Comparison of ENCODE assay signal across 8 cellular contexts in genomic region chr13:30739646-30740642, GRCh38. TPM values are rescaled to one million over a fixed set of nuclear protein-coding genes. Genes with fewer than 3 reads are reported as not detected.
DNase-seq lines count a peak whose midpoint lies in the region; ATAC-seq, FAIRE-seq and TF ChIP-seq lines count a peak whose summit lies in the region.

No MANE protein-coding gene starts in this region.

- H3K36me3 ChIP-seq in GM12878 (ENCODE audit: control insufficient read depth in 2 of 2, insufficient read depth in 2 of 2, low read length in 1 of 2), result peaks cover 0 to under 1% of the 10 kb centered on the region in 2 experiments; a peak in 1 of 4 replicates
- H3K36me3 ChIP-seq in neuronal stem cell (replicated peaks in 1 of 2; ENCODE audit: control insufficient read depth in 2 of 2, insufficient read depth in 2 of 2, low read length in 2 of 2), result no peaks in the 10 kb centered on the region
- no peaks in the 10 kb centered on the region for H3K36me3 ChIP-seq in aorta (ENCODE audit: control insufficient read depth in 1 of 2, insufficient read depth in 2 of 2, low read length in 1 of 2)

- H2BK12ac ChIP-seq in neuronal stem cell (ENCODE audit: low read length), result no peak overlapping the region

- H2BK15ac ChIP-seq in neuronal stem cell (ENCODE audit: low read length), result no peak overlapping the region

- no peaks in the 10 kb centered on the region for H3K79me1 ChIP-seq in neuronal stem cell (ENCODE audit: low read depth, low read length)

- TF ChIP-seq RAD21 in GM12878 (IDR thresholded peaks at IDR 0.05; ENCODE audit: insufficient read depth, low read depth, low read length), result peak; percentile 32; the same call in 1 of the 2 replicates

- H3K4me2 ChIP-seq in GM12878 (ENCODE audit: control insufficient read depth, insufficient read depth) (peak overlapping the region; percentile 68), neuronal stem cell (ENCODE audit: insufficient read depth, low read length, poor library complexity, severe bottlenecking) (no peak overlapping the region)

- TF ChIP-seq EP300 in GM12878 (IDR thresholded peaks at IDR 0.05; ENCODE audit: borderline replicate concordance in 1 of 2, control insufficient read depth in 1 of 2, low read depth in 2 of 2, low read length in 2 of 2), result peak in 1 of 2 experiments; percentile 39; a peak in 2 of 4 replicates

- H3K27me3 ChIP-seq in GM12878 (replicated peaks in 1 of 2; ENCODE audit: control insufficient read depth in 2 of 2, insufficient read depth in 2 of 2, low read length in 1 of 2), result no peaks in the 10 kb centered on the region
- no peaks in the 10 kb centered on the region for H3K27me3 ChIP-seq in neuronal stem cell (ENCODE audit: control insufficient read depth in 3 of 3, insufficient read depth in 3 of 3, low read depth in 1 of 3, low read length in 3 of 3)
- H3K27me3 ChIP-seq in aorta (ENCODE audit: control insufficient read depth in 1 of 2, insufficient read depth in 2 of 2, low read length in 1 of 2), result no peaks in the 10 kb centered on the region

- in situ Hi-C loops in GM12878 (cut with MboI), result no loop called here

- H4K20me1 ChIP-seq in GM12878 (ENCODE audit: control insufficient read depth, insufficient read depth), result no peaks in the 10 kb centered on the region

- TF ChIP-seq POLR2A in GM12878 (IDR thresholded peaks at IDR 0.05; ENCODE audit: low read depth, low read length), result no peak

- H3K14ac ChIP-seq in neuronal stem cell (ENCODE audit: low read length), result no peak overlapping the region

- RAD21 ChIA-PET in GM12878 (lab: Charles Lee; ENCODE audit: unreplicated experiment), result interaction anchor here (0.8 to 6.6 kb wide), 14 partner anchors 18 to 369 kb away, joined by 3 to 66 read pairs (median 3); partner anchors contain the start of gene USPL1

- no peak overlapping the region for H3K4ac ChIP-seq in neuronal stem cell (ENCODE audit: low read length)

- H2AFZ ChIP-seq in GM12878 (ENCODE audit: control insufficient read depth, low read depth, low read length) (no peak overlapping the region; the same call in 1 of the 2 replicates), neuronal stem cell (ENCODE audit: low read length) (peak overlapping the region; percentile 66)

- H2BK5ac ChIP-seq in neuronal stem cell (ENCODE audit: low read length), result no peak overlapping the region

- TF ChIP-seq CTCF in GM12878 (IDR thresholded peaks at IDR 0.05 in 2 of 3, conservative IDR thresholded peaks at IDR 0.05 in 1 of 3; ENCODE audit: control insufficient read depth in 2 of 3, extremely low read depth in 1 of 3, insufficient read depth in 1 of 3, low read depth in 3 of 3, low read length in 3 of 3), result no peak

- SMC1A ChIA-PET in GM12878 (lab: Charles Lee; ENCODE audit: uncharacterized antibody, unreplicated experiment), result interaction anchor here (0.8 to 6.4 kb wide), 19 partner anchors 12 to 368 kb away, joined by 3 to 51 read pairs (median 3); no protein-coding TSS in a partner anchor

- H2AK5ac ChIP-seq in neuronal stem cell (ENCODE audit: low read depth, low read length), result no peak overlapping the region

- peaks cover 2% of the 10 kb centered on the region for H3K79me2 ChIP-seq in GM12878 (ENCODE audit: control insufficient read depth, insufficient read depth, low read length)

- WGBS in GM12878 (ENCODE audit: insufficient coverage, insufficient replicate concordance, low lambda C conversion rate, missing lambda C conversion rate), result under 1% methylated on average over 15 of the region's 15 CpGs
- no CpG with 5 or more reads among the region's 15 CpGs for WGBS in neuronal stem cell (ENCODE audit: extremely low coverage in 2 of 2, insufficient read length in 2 of 2, insufficient replicate concordance in 1 of 2), 2 donors
- 59 to 63% methylated on average over 15 of the region's 15 CpGs for WGBS in aorta, 2 donors

- H3K4me1 ChIP-seq in GM12878 (ENCODE audit: control insufficient read depth, insufficient read depth, low read length), result peaks cover 60% of the 10 kb centered on the region
- H3K4me1 ChIP-seq in neuronal stem cell (ENCODE audit: control insufficient read depth in 2 of 2, insufficient read depth in 1 of 2, low read depth in 1 of 2, low read length in 2 of 2), result peaks cover 3 to 12% of the 10 kb centered on the region in 2 donors
- H3K4me1 ChIP-seq in aorta (ENCODE audit: control insufficient read depth in 1 of 2, insufficient read depth in 2 of 2, low read length in 2 of 2), result peaks cover 4 to 8% of the 10 kb centered on the region in 2 donors

- H2BK120ac ChIP-seq in neuronal stem cell (ENCODE audit: low read depth, low read length), result no peak overlapping the region

- POLR2A ChIA-PET in GM12878 (lab: Charles Lee), result interaction anchor here (0.6 to 2.3 kb wide), 4 partner anchors 10 to 132 kb away, joined by 3 to 14 read pairs (median 4); no protein-coding TSS in a partner anchor

- ATAC-seq in GM18873 (IDR thresholded peaks at IDR 0.05; ENCODE audit: low FRiP score, unreplicated experiment) (peak; percentile 40), HG03342 (IDR thresholded peaks at IDR 0.05; ENCODE audit: unreplicated experiment) (peak; percentile 34), GM12878 (peak; percentile 54), GM19324 (IDR thresholded peaks at IDR 0.05; ENCODE audit: low FRiP score, unreplicated experiment) (no peak), aorta (ENCODE audit: low FRiP score) (no peak)

- intact Hi-C loops in GM12878 (cut with micrococcal nuclease; ENCODE audit: unreplicated experiment), result loop anchor here (1.0 to 5.0 kb wide), 3 partner anchors 78 to 278 kb away; partner anchors contain the start of gene USPL1
- intact Hi-C loops in aorta (cut with DNase I), result loop anchor here in 1 of 2 donors (5.0 kb wide), 1 partner anchor 123 kb away; the partner anchor contains the start of gene USPL1

- CTCF ChIA-PET in GM12878 (lab: Yijun Ruan, JAX), result interaction anchor here (0.9 to 1.7 kb wide), 8 partner anchors 21 to 59 kb away, joined by 3 to 6 read pairs (median 4); no protein-coding TSS in a partner anchor

- H3K9ac ChIP-seq in GM12878 (ENCODE audit: control insufficient read depth, insufficient read depth, low read length), result no peak overlapping the region
- no peak overlapping the region for H3K9ac ChIP-seq in neuronal stem cell (ENCODE audit: low read depth, low read length, poor library complexity)

- no peaks in the 10 kb centered on the region for H3K9me3 ChIP-seq in GM12878 (replicated peaks; ENCODE audit: control insufficient read depth, insufficient read depth, low read length)
- no peaks in the 10 kb centered on the region for H3K9me3 ChIP-seq in neuronal stem cell (replicated peaks in 1 of 2; ENCODE audit: control insufficient read depth in 2 of 2, insufficient read depth in 1 of 2, low read depth in 1 of 2, low read length in 2 of 2)
- H3K9me3 ChIP-seq in aorta (ENCODE audit: control insufficient read depth, low read length), result no peaks in the 10 kb centered on the region

- H3K23ac ChIP-seq in neuronal stem cell (ENCODE audit: low read depth, low read length, poor library complexity), result no peak overlapping the region

- FAIRE-seq in GM12878 (lab: Jason Lieb, UNC), result peak; percentile 83

- H4K91ac ChIP-seq in neuronal stem cell (ENCODE audit: low read depth, low read length, poor library complexity), result no peak overlapping the region

- BruUV-seq in GM12878 (replicated peaks; lab: Mats Ljungman, UMichigan), result no TSS peak

- H3K27ac ChIP-seq in GM12878 (ENCODE audit: control insufficient read depth, insufficient read depth) (no peak overlapping the region), neuronal stem cell (replicated peaks; ENCODE audit: low read length) (no peak overlapping the region), aorta (ENCODE audit: low read depth in 1 of 2, low read length in 2 of 2) (peak overlapping the region in 1 of 2 donors; percentile 8)

- no peak overlapping the region for H4K8ac ChIP-seq in neuronal stem cell (ENCODE audit: low read depth, low read length)

- H3K4me3 ChIP-seq in GM12878, result peak overlapping the region; percentile 42
- H3K4me3 ChIP-seq in neuronal stem cell (ENCODE audit: low read length in 2 of 2), result no peak overlapping the region
- H3K4me3 ChIP-seq in aorta (ENCODE audit: low read length in 2 of 2), result no peak overlapping the region

- no peak overlapping the region for H3K18ac ChIP-seq in neuronal stem cell (ENCODE audit: low read length)

- DNase-seq in T-helper 22 cell (ENCODE audit: low read depth), result peak; percentile 68
- DNase-seq in GM12878 (ENCODE audit: low read depth, low spot score), result peak; percentile 76
- DNase-seq in neuronal stem cell (ENCODE audit: low spot score), result no peak
- DNase-seq in occipital lobe (lab: John Stamatoyannopoulos, UW), result no peak
- no peak for DNase-seq in aorta

TF ChIP-seq in GM12878, 131 proteins besides CTCF, POLR2A, EP300 and RAD21 (continues in another document):
- peak; percentile 40; the same call in 1 of the 2 replicates for TF ChIP-seq ZNF24 (IDR thresholded peaks at IDR 0.05)
- TF ChIP-seq NBN (IDR thresholded peaks at IDR 0.05), result peak; percentile 32; the same call in 1 of the 2 replicates
- TF ChIP-seq LARP7 (IDR thresholded peaks at IDR 0.05), result no peak
- TF ChIP-seq SUPT20H (IDR thresholded peaks at IDR 0.05; ENCODE audit: borderline replicate concordance, control insufficient read depth, low read depth, low read length), result no peak
- TF ChIP-seq CREB1 (IDR thresholded peaks at IDR 0.05; ENCODE audit: low read depth), result peak; percentile 56
- no peak for TF ChIP-seq ZNF207 (IDR thresholded peaks at IDR 0.05; ENCODE audit: borderline replicate concordance)
- no peak for TF ChIP-seq SMC3 (IDR thresholded peaks at IDR 0.05; ENCODE audit: borderline replicate concordance, low read length)

RNA-seq across cellular contexts. Expression of gene ALOX5AP, which starts 4.6 kb away (rescaled TPM):
- 33.3 and 39.3 TPM in 2 replicates for total RNA-seq in GM12878 (2013; cell fraction: nucleolus; rRNA removed)
- total RNA-seq in GM12878 (2014; rRNA removed) (82.5 and 92.9 TPM in 2 replicates), GM12878 (2014; rRNA removed; fragmentation: Illumina TruSeq; extraction: Trizol) (56.9 and 59.4 TPM in 2 replicates), GM12878 (2021) (45.9 and 48.5 TPM in 2 replicates), occipital lobe (2.5 TPM), aorta (10 to 100 TPM; 31.6 to 37.7 TPM)
- 56.3 TPM for polyA plus RNA-seq in GM12878 (2011; ENCODE audit: low read depth)
- polyA plus RNA-seq in GM12878 (2011; rRNA removed) (278 and 283 TPM in 2 replicates), GM12878 (2014; fragmentation: Illumina TruSeq; extraction: Trizol) (137 and 156 TPM in 2 replicates), GM12878 (2014; fragmentation: Nextera tagmentation; extraction: Ambion mirVana) (100 to 1,000 TPM; 321 to 426 TPM), GM12878 (2014; rRNA removed) (88.0 and 91.9 TPM in 2 replicates), GM12878 (2016; fragmentation: Nextera tagmentation; extraction: Ambion mirVana) (100 to 1,000 TPM; 105 to 114 TPM), aorta (10 to 100 TPM in 1 of 2 donors, 1 to 10 TPM in 1; 7.1 to 35.4 TPM)
- 238 and 302 TPM in 2 replicates for polyA plus RNA-seq in GM12878 (2011; cell fraction: cytosol; rRNA removed)
- polyA plus RNA-seq in GM12878 (2011; cell fraction: nucleus; rRNA removed), result 74.4 and 118 TPM in 2 replicates
- 37.3 and 38.9 TPM in 2 replicates for polyA plus RNA-seq in GM12878 (2012)
- polyA minus RNA-seq in GM12878 (2011; rRNA and poly(A)+ RNA removed), result 192 and 220 TPM in 2 replicates
- polyA minus RNA-seq in GM12878 (2011; cell fraction: cytosol; rRNA and poly(A)+ RNA removed), result 27.6 and 28.6 TPM in 2 replicates
- 21.3 and 23.0 TPM in 2 replicates for polyA minus RNA-seq in GM12878 (2011; cell fraction: nucleus; rRNA and poly(A)+ RNA removed)
- 0.10 TPM for polyA plus RNA-seq in neuronal stem cell (2013, experiment 1 of 2)
- not detected for polyA plus RNA-seq in neuronal stem cell (2013, experiment 2 of 2)

Comparison
In these comparisons a context has a peak if more than half of its experiments do, and no peak if none do; other contexts are left out.
1. ATAC-seq: peak in GM18873 (single experiment), HG03342 (single experiment) and GM12878 (single experiment); none in GM19324 (single experiment) and aorta (single experiment).
2. DNase-seq: peak in T-helper 22 cell (single experiment) and GM12878 (single experiment); none in neuronal stem cell (single experiment), occipital lobe (single experiment) and aorta (0 of 2).